ENCODE assay signal across 13 cellular contexts in genomic region chr6:147585256-147585655, GRCh38.
DNase-seq lines count a peak whose midpoint lies in the region; ATAC-seq and TF ChIP-seq lines count a peak whose summit lies in the region.
"Had no signal": no experiment of that assay in that cellular context is flagged by ENCODE, and none has a peak within 500 bp of the region (broad histone marks: within the 10 kb centered on the region; RNA-seq: fewer than 3 reads in every experiment).

No MANE protein-coding gene starts in this region.

- no peak overlapping the region for H2BK5ac ChIP-seq in mesendoderm (ENCODE audit: low read length)

- no CpG with 5 or more reads among the region's 3 CpGs for WGBS in mesendoderm (ENCODE audit: extremely low coverage, insufficient coverage, low lambda C conversion rate)

- no peak overlapping the region for H3K4ac ChIP-seq in mesendoderm (ENCODE audit: low read depth, low read length)

- TF ChIP-seq CTCF in A673 (conservative IDR thresholded peaks at IDR 0.05; ENCODE audit: low read depth, low read length) (0 out of 2 replicates have a peak, but pooled peaks have one; percentile 14), Loucy (conservative IDR thresholded peaks at IDR 0.05; ENCODE audit: low read length) (peak; percentile 23), PC-9 (conservative IDR thresholded peaks at IDR 0.05) (no peak)

- H2BK15ac ChIP-seq in mesendoderm (replicated peaks; ENCODE audit: low read depth) = no peak overlapping the region

- H3K27ac ChIP-seq in A673 (ENCODE audit: low read depth, low read length, poor library complexity, severe bottlenecking) (no peak overlapping the region), mesendoderm (ENCODE audit: low read depth, low read length) (no peak overlapping the region), PC-9 (no peak overlapping the region)
- H3K27ac ChIP-seq: A549, C4-2B had no signal

- no peak overlapping the region for H3K18ac ChIP-seq in mesendoderm (ENCODE audit: low read length)

- H3K4me3 ChIP-seq in A673 (ENCODE audit: low read depth, low read length, poor library complexity, severe bottlenecking) (no peak overlapping the region), Loucy (ENCODE audit: low read length, poor library complexity, severe bottlenecking) (no peak overlapping the region), mesendoderm (ENCODE audit: low read length) (no peak overlapping the region), PC-9 (no peak overlapping the region)
- H3K4me3 ChIP-seq: A549 had no signal

- H3K4me1 ChIP-seq in A673 (ENCODE audit: insufficient read depth, low read length, poor library complexity, severe bottlenecking) (no peaks in the 10 kb centered on the region), Loucy (ENCODE audit: insufficient read depth, low read length, poor library complexity, severe bottlenecking) (no peaks in the 10 kb centered on the region), mesendoderm (ENCODE audit: control insufficient read depth, low read depth, low read length) (no peaks in the 10 kb centered on the region), PC-9 (replicated peaks; ENCODE audit: insufficient read depth) (no peaks in the 10 kb centered on the region)
- H3K4me1 ChIP-seq: A549 had no signal

- DNase-seq in A673 (ENCODE audit: low spot score) = no peak
- DNase-seq in left cardiac atrium = no peak
- DNase-seq in mesendoderm = peak; percentile 2
- no peak for DNase-seq in anterior cingulate cortex (lab: John Stamatoyannopoulos, UW)
- no peak for DNase-seq in PC-9
- DNase-seq: DMS153, EL, NCI-H1417 treated with DMSO at 0.1 percent for 48 hours, NCI-H1930 had no signal

- H2AK5ac ChIP-seq in mesendoderm (ENCODE audit: low read length) = no peak overlapping the region

- H4K20me1 ChIP-seq in Loucy (ENCODE audit: insufficient read depth, low read length, poor library complexity, severe bottlenecking) (no peaks in the 10 kb centered on the region), PC-9 (ENCODE audit: insufficient read depth) (no peaks in the 10 kb centered on the region)

- H3K4me2 ChIP-seq in Loucy (ENCODE audit: low read depth, low read length, poor library complexity, severe bottlenecking) = no peak overlapping the region
- no peak overlapping the region for H3K4me2 ChIP-seq in mesendoderm (ENCODE audit: low read length)
- H3K4me2 ChIP-seq in PC-9 = no peak overlapping the region
- H3K4me2 ChIP-seq: A549 had no signal

- intact Hi-C loops in A673 (cut with micrococcal nuclease; ENCODE audit: unreplicated experiment) = no loop called here
- intact Hi-C loops in left cardiac atrium (cut with DNase I) = no loop called here
- intact Hi-C loops in PC-9 (cut with micrococcal nuclease; ENCODE audit: unreplicated experiment) = no loop called here

- CTCF ChIA-PET in A673 (lab: Charles Lee) = no interaction called here
- CTCF ChIA-PET in PC-9 (lab: Charles Lee) = no interaction called here

- H3K79me1 ChIP-seq in mesendoderm (ENCODE audit: low read length) = no peaks in the 10 kb centered on the region

- H3K9me2 ChIP-seq in Loucy (replicated peaks; ENCODE audit: low read depth, low read length) (no peaks in the 10 kb centered on the region), PC-9 (ENCODE audit: insufficient read depth) (no peaks in the 10 kb centered on the region)

- H2BK120ac ChIP-seq in mesendoderm (ENCODE audit: low read depth, low read length) = no peak overlapping the region

- H3F3A ChIP-seq in Loucy (ENCODE audit: low read depth) (no peaks in the 10 kb centered on the region), PC-9 (ENCODE audit: insufficient read depth, low read depth) (no peaks in the 10 kb centered on the region)

- POLR2A ChIA-PET in A673 (lab: Charles Lee; ENCODE audit: low non-redundant PET) (no interaction called here), PC-9 (lab: Charles Lee; ENCODE audit: unreplicated experiment) (no interaction called here)

- BruUV-seq in A673 (replicated peaks; lab: Mats Ljungman, UMichigan) (no TSS peak), PC-9 (replicated peaks; lab: Mats Ljungman, UMichigan) (no TSS peak)

- H3K9me3 ChIP-seq in A673 (ENCODE audit: low read depth, low read length, poor library complexity, severe bottlenecking) (no peaks in the 10 kb centered on the region), Loucy (ENCODE audit: insufficient read depth, low read depth, low read length) (no peaks in the 10 kb centered on the region), PC-9 (ENCODE audit: insufficient read depth, low read depth) (no peaks in the 10 kb centered on the region)
- H3K9me3 ChIP-seq: A549 had no signal

- H3K9ac ChIP-seq in Loucy (ENCODE audit: low read depth, low read length, poor library complexity, severe bottlenecking) (no peak overlapping the region), mesendoderm (ENCODE audit: low read length) (no peak overlapping the region)

- H2AFZ ChIP-seq in Loucy (ENCODE audit: low read length) = no peak overlapping the region
- no peak overlapping the region for H2AFZ ChIP-seq in PC-9

- H4K8ac ChIP-seq in mesendoderm (ENCODE audit: low read depth, low read length) = no peak overlapping the region

- H3K56ac ChIP-seq in mesendoderm (ENCODE audit: low read length) = no peak overlapping the region

- no peaks in the 10 kb centered on the region for H3K36me3 ChIP-seq in A673 (ENCODE audit: insufficient read depth, low read length, poor library complexity, severe bottlenecking)
- H3K36me3 ChIP-seq in Loucy (ENCODE audit: insufficient read depth, low read length) = no peaks in the 10 kb centered on the region
- H3K36me3 ChIP-seq in mesendoderm (ENCODE audit: control insufficient read depth, insufficient read depth, low read length) = no peaks in the 10 kb centered on the region
- no peaks in the 10 kb centered on the region for H3K36me3 ChIP-seq in PC-9 (ENCODE audit: low read depth)

- no peak overlapping the region for H4K5ac ChIP-seq in mesendoderm (ENCODE audit: low read length)

- H3K27me3 ChIP-seq in A673 (replicated peaks; ENCODE audit: insufficient read depth, low read depth, low read length, poor library complexity) (no peaks in the 10 kb centered on the region), Loucy (ENCODE audit: insufficient read depth, low read length, poor library complexity, severe bottlenecking) (no peaks in the 10 kb centered on the region), mesendoderm (ENCODE audit: insufficient read depth, low read length, poor library complexity) (no peaks in the 10 kb centered on the region), PC-9 (ENCODE audit: insufficient read depth, low read depth) (no peaks in the 10 kb centered on the region)

- no peaks in the 10 kb centered on the region for H3K79me2 ChIP-seq in Loucy (ENCODE audit: insufficient read depth, low read length)
- H3K79me2 ChIP-seq in mesendoderm (ENCODE audit: control insufficient read depth, insufficient read depth, low read length) = no peaks in the 10 kb centered on the region
- no peaks in the 10 kb centered on the region for H3K79me2 ChIP-seq in PC-9 (ENCODE audit: low read depth)

- no peak overlapping the region for H3K23ac ChIP-seq in mesendoderm (ENCODE audit: low read length)

- ATAC-seq in left cardiac atrium = peak; percentile 42 to 73
- no peak for ATAC-seq in HG03354 (IDR thresholded peaks at IDR 0.05; ENCODE audit: poor library complexity, severe bottlenecking, unreplicated experiment)
- ATAC-seq: A549 had no signal
